ENCODE assay signal across 11 cellular contexts in the genomic region with DNA sequence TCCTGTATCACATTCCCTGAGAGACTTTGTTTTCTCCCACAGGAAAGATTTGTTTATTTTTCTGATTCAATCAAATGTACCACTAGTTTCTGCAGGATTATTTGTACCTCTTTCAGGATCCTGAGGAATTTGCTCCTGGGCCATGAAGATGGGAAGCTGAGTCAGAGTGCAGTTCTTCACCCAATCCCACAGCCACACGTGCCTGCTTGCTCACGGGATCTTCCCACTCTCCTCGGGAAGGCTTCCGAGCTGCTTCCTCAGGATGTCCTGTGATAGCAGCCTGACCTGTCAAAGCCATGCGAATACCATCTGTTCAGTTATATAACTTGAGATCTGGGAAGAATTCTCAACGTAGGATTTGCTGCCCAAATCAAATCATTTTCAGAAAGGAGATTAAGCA. TPM values are rescaled to one million over a fixed set of nuclear protein-coding genes. Genes with fewer than 3 reads are reported as not detected.
DNase-seq lines count a peak whose midpoint lies in the region; ATAC-seq and TF ChIP-seq lines count a peak whose summit lies in the region.
"Had no signal": no experiment of that assay in that cellular context is flagged by ENCODE, and none has a peak within 500 bp of the region (broad histone marks: within the 10 kb centered on the region; RNA-seq: fewer than 3 reads in every experiment).

No MANE protein-coding gene starts in this region.

- no peak for ATAC-seq in natural killer cell treated with Interleukin-12 subunit alpha and Interleukin-12 subunit beta and Interleukin-15 and Interleukin-18, amount 100 ng/mL, for 72 hours
- ATAC-seq: activated naive CD8-positive, alpha-beta T cell treated with anti-CD3 and anti-CD28 coated beads, Interleukin-2, amount 50 U/mL, for 24 hours; K562 had no signal

- H3K4me1 Mint-ChIP-seq in natural killer cell treated with Interleukin-12 subunit alpha and Interleukin-12 subunit beta and Interleukin-15 and Interleukin-18, amount 100 ng/mL, for 72 hours (ENCODE audit: low read depth in 2 of 2) = peaks cover 17 to 36% of the 10 kb centered on the region in 2 donors

- peak overlapping the region; percentile 50; the same call in 1 of the 2 replicates for H2AFZ ChIP-seq in GM23248

- peaks cover 4% of the 10 kb centered on the region for H3K36me3 Mint-ChIP-seq in natural killer cell treated with Interleukin-12 subunit alpha and Interleukin-12 subunit beta and Interleukin-15 and Interleukin-18, amount 100 ng/mL, for 72 hours

- H3K27me3 Mint-ChIP-seq in natural killer cell treated with Interleukin-12 subunit alpha and Interleukin-12 subunit beta and Interleukin-15 and Interleukin-18, amount 100 ng/mL, for 72 hours = no peaks in the 10 kb centered on the region
- H3K27me3 Mint-ChIP-seq: activated naive CD8-positive, alpha-beta T cell treated with anti-CD3 and anti-CD28 coated beads, Interleukin-2, amount 50 U/mL, for 24 hours had no signal

- no peak for TF ChIP-seq CTCF in RWPE1 (conservative IDR thresholded peaks at IDR 0.05; ENCODE audit: low read depth)
- no peak for TF ChIP-seq CTCF in esophagus muscularis mucosa (IDR thresholded peaks at IDR 0.05)

- H3K27ac Mint-ChIP-seq in natural killer cell treated with Interleukin-12 subunit alpha and Interleukin-12 subunit beta and Interleukin-15 and Interleukin-18, amount 100 ng/mL, for 72 hours = peak overlapping the region in 1 of 2 donors; percentile 36
- H3K27ac Mint-ChIP-seq: activated naive CD8-positive, alpha-beta T cell treated with anti-CD3 and anti-CD28 coated beads, Interleukin-2, amount 50 U/mL, for 24 hours had no signal

- H3K4me1 ChIP-seq in GM23248 (ENCODE audit: insufficient read depth) = peaks cover 17% of the 10 kb centered on the region
- peaks cover 8 to 17% (median 11%) of the 10 kb centered on the region in 4 donors for H3K4me1 ChIP-seq in esophagus muscularis mucosa

- H3K4me3 ChIP-seq in GM23248 (0 out of 2 replicates have a peak overlapping the region, but pooled peaks have one; percentile 15), esophagus muscularis mucosa (no peak overlapping the region)
- H3K4me3 ChIP-seq: K562 had no signal

- DNase-seq in GM23248 = peak; percentile 88
- peak; percentile 55 for DNase-seq in RWPE1 (ENCODE audit: low spot score)
- DNase-seq in esophagus muscularis mucosa (ENCODE audit: extremely low spot score) = peak; percentile 53
- DNase-seq in pulmonary artery endothelial cell (ENCODE audit: low read depth, low spot score) = peak; percentile 92
- no peak for DNase-seq in activated CD4-positive, CD25-positive, alpha-beta regulatory T cell treated with anti-CD3 and anti-CD28 coated beads, Interleukin-2, amount 50 U/mL, for 72 hours
- no peak for DNase-seq in natural killer cell treated with Interleukin-12 subunit alpha and Interleukin-12 subunit beta and Interleukin-15 and Interleukin-18, amount 100 ng/mL, for 72 hours (ENCODE audit: low spot score)
- DNase-seq in HT-29 (ENCODE audit: low spot score) = no peak
- no peak for DNase-seq in NCI-H774 (lab: John Stamatoyannopoulos, UW)
- DNase-seq: activated naive CD8-positive, alpha-beta T cell treated with anti-CD3 and anti-CD28 coated beads, Interleukin-2, amount 50 U/mL, for 24 hours had no signal

- 13 to 17% methylated on average over 6 of the region's 6 CpGs for WGBS in GM23248 (ENCODE audit: low coverage in 1 of 2, low lambda C conversion rate in 2 of 2, missing lambda C conversion rate in 2 of 2), 2 experiments
- 32% methylated on average over 6 of the region's 6 CpGs for WGBS in esophagus muscularis mucosa

- H4K20me1 ChIP-seq in GM23248 (ENCODE audit: insufficient read depth) = no peaks in the 10 kb centered on the region

- peak overlapping the region; percentile 43 for H3K9ac ChIP-seq in GM23248

- H3K9me2 ChIP-seq in GM23248 (ENCODE audit: insufficient read depth) = no peaks in the 10 kb centered on the region

- H3K9me3 ChIP-seq in GM23248 (ENCODE audit: low read depth) (no peaks in the 10 kb centered on the region), esophagus muscularis mucosa (no peaks in the 10 kb centered on the region)

- peaks cover 21% of the 10 kb centered on the region for H3F3A ChIP-seq in GM23248 (ENCODE audit: insufficient read depth)

- H3K27ac ChIP-seq in GM23248 (peak overlapping the region; percentile 36), RWPE1 (peak overlapping the region; percentile 67), esophagus muscularis mucosa (replicated peaks in 1 of 4) (no peak overlapping the region)

- in situ Hi-C loops in GM23248 (cut with MboI) = no loop called here

- CTCF ChIA-PET in RWPE1 (lab: Yijun Ruan, JAX) = interaction anchor here (1.3 kb wide), 1 partner anchor 9 kb away, joined by 3 read pairs; no protein-coding TSS in a partner anchor

- no peaks in the 10 kb centered on the region for H3K79me2 ChIP-seq in GM23248 (ENCODE audit: insufficient read depth)

- H3K9me3 Mint-ChIP-seq in natural killer cell treated with Interleukin-12 subunit alpha and Interleukin-12 subunit beta and Interleukin-15 and Interleukin-18, amount 100 ng/mL, for 72 hours = no peaks in the 10 kb centered on the region
- H3K9me3 Mint-ChIP-seq: activated naive CD8-positive, alpha-beta T cell treated with anti-CD3 and anti-CD28 coated beads, Interleukin-2, amount 50 U/mL, for 24 hours; nephron had no signal

- no peak for TF ChIP-seq EP300 in esophagus muscularis mucosa (IDR thresholded peaks at IDR 0.05)

- POLR2A ChIA-PET in RWPE1 (lab: Yijun Ruan, JAX; ENCODE audit: low non-redundant PET) = no interaction called here

- no peak overlapping the region for H3K4me3 Mint-ChIP-seq in natural killer cell treated with Interleukin-12 subunit alpha and Interleukin-12 subunit beta and Interleukin-15 and Interleukin-18, amount 100 ng/mL, for 72 hours
- H3K4me3 Mint-ChIP-seq: activated naive CD8-positive, alpha-beta T cell treated with anti-CD3 and anti-CD28 coated beads, Interleukin-2, amount 50 U/mL, for 24 hours; nephron had no signal

- no peaks in the 10 kb centered on the region for H3K27me3 ChIP-seq in GM23248 (replicated peaks; ENCODE audit: insufficient read depth)
- H3K27me3 ChIP-seq in esophagus muscularis mucosa = no peaks in the 10 kb centered on the region

- no peak for TF ChIP-seq POLR2A in esophagus muscularis mucosa (IDR thresholded peaks at IDR 0.05; ENCODE audit: low read depth)

- H3K36me3 ChIP-seq in GM23248 (ENCODE audit: low read depth) = no peaks in the 10 kb centered on the region
- H3K36me3 ChIP-seq in esophagus muscularis mucosa = no peaks in the 10 kb centered on the region

- H3K4me2 ChIP-seq in GM23248 (ENCODE audit: unreplicated experiment) = peak overlapping the region; percentile 48

- intact Hi-C loops in esophagus muscularis mucosa (cut with DNase I) = no loop called here

RNA-seq across cellular contexts. Expression of a gene that starts 41.8 kb away (rescaled TPM):
- total RNA-seq in GM23248 (2014; rRNA removed; shearing (Covaris generic)) = 1,114 and 1,257 TPM in 2 replicates
- 863 and 907 TPM in 2 replicates for polyA plus RNA-seq in GM23248 (2016; fragmentation: Nextera tagmentation; extraction: Ambion mirVana)
- total RNA-seq in esophagus muscularis mucosa = 100 to 1,000 TPM in 1 of 4 donors, 10 to 100 TPM in 3; 77.4 to 156 (median 86.5) TPM
- total RNA-seq in pulmonary artery endothelial cell = 119 and 150 TPM in 2 replicates
- total RNA-seq in natural killer cell treated with Interleukin-12 subunit alpha and Interleukin-12 subunit beta and Interleukin-15 and Interleukin-18, amount 100 ng/mL, for 72 hours = 100 to 1,000 TPM; 452 to 579 TPM
- total RNA-seq in HT-29 (2014; rRNA removed; shearing (Covaris generic)) = 36.5 and 40.6 TPM in 2 replicates

Comparison
In these comparisons a context has a peak if more than half of its experiments do, and no peak if none do; other contexts are left out.
1. DNase-seq: peak in GM23248 (single experiment), RWPE1 (single experiment), esophagus muscularis mucosa (single experiment) and pulmonary artery endothelial cell (single experiment); none in activated CD4-positive, CD25-positive, alpha-beta regulatory T cell treated with anti-CD3 and anti-CD28 coated beads, Interleukin-2, amount 50 U/mL, for 72 hours (single experiment), natural killer cell treated with Interleukin-12 subunit alpha and Interleukin-12 subunit beta and Interleukin-15 and Interleukin-18, amount 100 ng/mL, for 72 hours (single experiment), HT-29 (single experiment) and NCI-H774 (single experiment).
2. H3K27ac ChIP-seq: peak in GM23248 (single experiment) and RWPE1 (single experiment); none in esophagus muscularis mucosa (0 of 4).